In genomic region chr1:64948905-64949833, GRCh38 we compare ENCODE assay signal across 1 cellular context.
A peak's percentile ranks its signal among the peaks of the same experiment; 100 is the strongest.
TF ChIP-seq lines count a peak whose summit lies in the region.

No MANE protein-coding gene starts in this region.

TF ChIP-seq in K562, 482 proteins besides CTCF, POLR2A, EP300 and RAD21 (continued from another document and continues in another):
- TF ChIP-seq ZNF398 (CRISPR knock-in tag; IDR thresholded peaks at IDR 0.05) (no peak), ZNF224 (CRISPR knock-in tag; IDR thresholded peaks at IDR 0.05) (no peak), ZNF175 (CRISPR knock-in tag; IDR thresholded peaks at IDR 0.05; ENCODE audit: low read depth) (peak; percentile 78), CHD2 (IDR thresholded peaks at IDR 0.05; ENCODE audit: low read depth, low read length) (no peak), TSHZ1 (CRISPR knock-in tag; IDR thresholded peaks at IDR 0.05) (no peak), KDM4B (IDR thresholded peaks at IDR 0.05; ENCODE audit: borderline replicate concordance in 2 of 2, low read depth in 1 of 2) (no peak), CREB3L1 (IDR thresholded peaks at IDR 0.05; ENCODE audit: borderline replicate concordance, low read depth) (no peak), CCNT2 (IDR thresholded peaks at IDR 0.05; ENCODE audit: borderline replicate concordance, extremely low read depth, insufficient read length, low read depth, low read length) (no peak), PKNOX1 (IDR thresholded peaks at IDR 0.05) (peak; percentile 95), EP400 (IDR thresholded peaks at IDR 0.05) (peak; percentile 54; the same call in 1 of the 2 replicates), ZFP1 (CRISPR knock-in tag; IDR thresholded peaks at IDR 0.05) (no peak), CBX5 (IDR thresholded peaks at IDR 0.05; ENCODE audit: borderline replicate concordance, low read depth) (no peak), DMBX1 (CRISPR knock-in tag; IDR thresholded peaks at IDR 0.05; ENCODE audit: borderline replicate concordance) (peak; percentile 9; the same call in 1 of the 2 replicates), ZNF584 (CRISPR knock-in tag; IDR thresholded peaks at IDR 0.05; ENCODE audit: low read depth) (peak; percentile 52), ATF7 (IDR thresholded peaks at IDR 0.05) (peak; percentile 77; the same call in 1 of the 2 replicates), FOSL1 (tag; conservative IDR thresholded peaks at IDR 0.05) (peak; percentile 87), E2F1 (CRISPR knock-in tag; IDR thresholded peaks at IDR 0.05) (no peak), RREB1 (CRISPR knock-in tag; IDR thresholded peaks at IDR 0.05) (no peak), HDAC2 (IDR thresholded peaks at IDR 0.05) (0 out of 2 replicates have a peak, but pooled peaks have one; percentile 36), POLR2H (tag; IDR thresholded peaks at IDR 0.05; ENCODE audit: low read depth) (peak; percentile 65), IRF9 (tag; IDR thresholded peaks at IDR 0.05) (0 out of 2 replicates have a peak, but pooled peaks have one; percentile 17), ZEB2 (IDR thresholded peaks at IDR 0.05) (peak; percentile 87), TRIM24 (IDR thresholded peaks at IDR 0.05) (peak in 1 of 2 experiments; percentile 62; a peak in 2 of 4 replicates), ZBTB43 (CRISPR knock-in tag; IDR thresholded peaks at IDR 0.05) (no peak), AFF1 (IDR thresholded peaks at IDR 0.05; ENCODE audit: low read depth in 1 of 2, partially characterized antibody in 2 of 2) (peak in 1 of 2 experiments; percentile 18), SMAD3 (CRISPR knock-in tag; conservative IDR thresholded peaks at IDR 0.05) (0 out of 2 replicates have a peak, but pooled peaks have one; percentile 21), GMEB1 (CRISPR knock-in tag; IDR thresholded peaks at IDR 0.05) (no peak), RCOR1 (IDR thresholded peaks at IDR 0.05; ENCODE audit: borderline replicate concordance in 1 of 2, low read depth in 2 of 2, low read length in 2 of 2) (peak in 1 of 2 experiments; percentile 10; a peak in 1 of 4 replicates), CTBP1 (IDR thresholded peaks at IDR 0.05; ENCODE audit: borderline replicate concordance) (peak; percentile 74)
